27 cellular contexts compared by ENCODE assay signal in the genomic region with DNA sequence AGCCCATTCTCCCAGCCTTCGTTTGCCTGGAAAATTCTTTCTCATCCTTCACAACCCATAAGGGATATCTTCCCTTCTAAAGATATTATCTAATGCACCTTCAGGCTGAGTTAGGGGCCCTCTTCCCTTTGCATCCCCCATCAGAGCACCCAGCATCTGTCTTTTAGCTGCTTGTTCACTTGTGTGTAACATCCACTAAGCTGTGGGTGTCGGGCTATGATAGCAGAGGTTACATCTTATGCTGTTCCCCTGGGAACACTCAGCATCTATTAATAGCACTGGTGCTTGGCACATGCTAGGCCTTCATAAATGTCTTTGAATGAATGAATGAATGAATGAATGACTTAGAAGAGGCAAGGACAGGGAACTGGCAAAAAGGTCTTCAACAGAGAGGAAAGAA.
"Had no signal": no experiment of that assay in that cellular context is flagged by ENCODE, and none has a peak within 500 bp of the region (broad histone marks: within the 10 kb centered on the region; RNA-seq: fewer than 3 reads in every experiment).

No MANE protein-coding gene starts in this region.

- H3K79me2 ChIP-seq: hepatocyte had no signal

- H2AFZ ChIP-seq: hepatocyte had no signal

- H3K4me2 ChIP-seq: hepatocyte had no signal

- DNase-seq: heart right ventricle; islet precursor cell; left cardiac atrium; left ventricle myocardium superior; lower lobe of right lung; mammary epithelial cell; mesenchymal stem cell; naive thymus-derived CD8-positive, alpha-beta T cell; ovary; posterior cingulate gyrus; retina; right cardiac atrium; small intestine; spleen; stimulated activated CD4-positive, alpha-beta T cell treated with anti-CD3 and anti-CD28 coated beads, Interleukin-4, amount 100 ng/mL, for 24 hours; stimulated activated naive CD4-positive, alpha-beta T cell; testis; thyroid gland; transverse colon; upper lobe of right lung had no signal

- H3K27ac ChIP-seq: heart right ventricle, hepatocyte, lower lobe of right lung, ovary, prostate gland, spleen, testis, thyroid gland, transverse colon, upper lobe of right lung had no signal

- H3K4me1 ChIP-seq: prostate gland, spleen, testis, thyroid gland, transverse colon, upper lobe of right lung had no signal

- H3K4me3 Mint-ChIP-seq: naive thymus-derived CD8-positive, alpha-beta T cell; nephron; stimulated activated effector memory CD8-positive, alpha-beta T cell treated with anti-CD3 and anti-CD28 coated beads, Interleukin-12 subunit alpha, Interleukin-12 subunit beta, amount 100 ng/mL, for 72 hours; stimulated activated naive CD8-positive, alpha-beta T cell treated with anti-CD3 and anti-CD28 coated beads, Interleukin-15, Interleukin-2, amounts not matched to agents 100 ng/mL and 50 ng/mL, for 24 hours had no signal

- H3K36me3 ChIP-seq: heart right ventricle, lower lobe of right lung, ovary, prostate gland, spleen, thyroid gland, transverse colon, upper lobe of right lung had no signal

- H3K36me3 Mint-ChIP-seq: naive thymus-derived CD8-positive, alpha-beta T cell; stimulated activated effector memory CD8-positive, alpha-beta T cell treated with anti-CD3 and anti-CD28 coated beads, Interleukin-12 subunit alpha, Interleukin-12 subunit beta, amount 100 ng/mL, for 72 hours had no signal

- H3K27me3 ChIP-seq: heart right ventricle, ovary, testis, thyroid gland, transverse colon, upper lobe of right lung had no signal

- H3K4me3 ChIP-seq: heart right ventricle, hepatocyte, lower lobe of right lung, ovary, prostate gland, spleen, testis, thyroid gland, transverse colon, upper lobe of right lung had no signal

- H3K27ac Mint-ChIP-seq: naive thymus-derived CD8-positive, alpha-beta T cell; nephron; stimulated activated effector memory CD8-positive, alpha-beta T cell treated with anti-CD3 and anti-CD28 coated beads, Interleukin-12 subunit alpha, Interleukin-12 subunit beta, amount 100 ng/mL, for 72 hours; stimulated activated naive CD8-positive, alpha-beta T cell treated with anti-CD3 and anti-CD28 coated beads, Interleukin-15, Interleukin-2, amounts not matched to agents 100 ng/mL and 50 ng/mL, for 24 hours had no signal

- H3K9me3 ChIP-seq: heart right ventricle, lower lobe of right lung, ovary, prostate gland, testis, thyroid gland, transverse colon, upper lobe of right lung had no signal

- H3K4me1 Mint-ChIP-seq: naive thymus-derived CD8-positive, alpha-beta T cell; nephron; stimulated activated effector memory CD8-positive, alpha-beta T cell treated with anti-CD3 and anti-CD28 coated beads, Interleukin-12 subunit alpha, Interleukin-12 subunit beta, amount 100 ng/mL, for 72 hours had no signal

- ATAC-seq: heart right ventricle; left cardiac atrium; left lobe of liver; left ventricle myocardium superior; lower lobe of right lung; naive thymus-derived CD8-positive, alpha-beta T cell; right cardiac atrium; sciatic nerve; stimulated activated effector memory CD8-positive, alpha-beta T cell treated with anti-CD3 and anti-CD28 coated beads, Interleukin-12 subunit alpha, Interleukin-12 subunit beta, amount 100 ng/mL, for 72 hours; upper lobe of right lung had no signal
